In genomic region chr19:8610928-8611284, GRCh38 we compare ENCODE assay signal across 13 cellular contexts. TPM values are rescaled to one million over a fixed set of nuclear protein-coding genes. Genes with fewer than 3 reads are reported as not detected.
DNase-seq lines count a peak whose midpoint lies in the region; ATAC-seq, FAIRE-seq and TF ChIP-seq lines count a peak whose summit lies in the region.
"Had no signal": no experiment of that assay in that cellular context is flagged by ENCODE, and none has a peak within 500 bp of the region (broad histone marks: within the 10 kb centered on the region; RNA-seq: fewer than 3 reads in every experiment).

No MANE protein-coding gene starts in this region.

- no peak overlapping the region for H3K9ac ChIP-seq in HUES48 (ENCODE audit: low read depth, low read length)

- CTCF ChIA-PET in naive thymus-derived CD4-positive, alpha-beta T cell (lab: Charles Lee), result no interaction called here

- H3K27ac Mint-ChIP-seq in naive thymus-derived CD4-positive, alpha-beta T cell, result no peak overlapping the region
- H3K27ac Mint-ChIP-seq: T-helper 1 cell treated with Interleukin-12 subunit alpha and Interleukin-12 subunit beta and Interleukin-4 antibody, amounts not matched to agents 30 μg/mL and 1 μg/mL, for 36 hours had no signal

- no peak for FAIRE-seq in urothelium cell line (lab: Jason Lieb, UNC)

- peak overlapping the region; percentile 93 for H3K27ac ChIP-seq in HUES48 (ENCODE audit: low read depth, low read length)
- H3K27ac ChIP-seq in brain microvascular endothelial cell, result peak overlapping the region; percentile 77
- peak overlapping the region; percentile 67 for H3K27ac ChIP-seq in naive thymus-derived CD4-positive, alpha-beta T cell (ENCODE audit: low read depth, low read length)
- H3K27ac ChIP-seq in upper lobe of left lung, result peak overlapping the region; percentile 64 to 90 (median 78)

- peaks cover 0 to 14% (median 11%) of the 10 kb centered on the region in 5 donors for H3K36me3 Mint-ChIP-seq in naive thymus-derived CD4-positive, alpha-beta T cell

- in situ Hi-C loops in brain microvascular endothelial cell (cut with HindIII; ENCODE audit: low pct_ligation_motif_present, low sequenced_read_pairs), result no loop called here

- H3K4me3 ChIP-seq in HUES48 (ENCODE audit: low read depth, low read length) (no peak overlapping the region; the same call in 1 of the 2 replicates), brain microvascular endothelial cell (ENCODE audit: low read depth, low read length) (no peak overlapping the region), upper lobe of left lung (peak overlapping the region in 3 of 4 donors; percentile 49 to 70 (median 53))
- H3K4me3 ChIP-seq in naive thymus-derived CD4-positive, alpha-beta T cell (ENCODE audit: low read length), result no peak overlapping the region

- TF ChIP-seq EP300 in upper lobe of left lung (IDR thresholded peaks at IDR 0.05), result no peak

- intact Hi-C loops in naive thymus-derived CD4-positive, alpha-beta T cell (cut with micrococcal nuclease), result loop anchor here in 1 of 2 donors (1.0 kb wide), 1 partner anchor 19 kb away; no protein-coding TSS in a partner anchor

- no peak for TF ChIP-seq POLR2A in upper lobe of left lung (IDR thresholded peaks at IDR 0.05)

- peaks cover 0 to 28% (median 0%) of the 10 kb centered on the region in 5 donors for H3K27me3 Mint-ChIP-seq in naive thymus-derived CD4-positive, alpha-beta T cell

- H3K4me1 Mint-ChIP-seq in naive thymus-derived CD4-positive, alpha-beta T cell, result peaks cover 19 to 63% (median 51%) of the 10 kb centered on the region in 7 donors

- TF ChIP-seq CTCF in brain microvascular endothelial cell (IDR thresholded peaks at IDR 0.05; ENCODE audit: low read depth, low read length, missing control alignments), result no peak
- no peak for TF ChIP-seq CTCF in upper lobe of left lung (IDR thresholded peaks at IDR 0.05)

- H3K4me1 ChIP-seq in HUES48 (ENCODE audit: control insufficient read depth, insufficient read depth, low read length), result peaks cover 21% of the 10 kb centered on the region
- peaks cover 11 to 18% of the 10 kb centered on the region in 2 donors for H3K4me1 ChIP-seq in naive thymus-derived CD4-positive, alpha-beta T cell (ENCODE audit: control insufficient read depth in 2 of 2, insufficient read depth in 2 of 2, low read length in 2 of 2)
- H3K4me1 ChIP-seq in upper lobe of left lung, result peaks cover 19 to 41% (median 20%) of the 10 kb centered on the region in 4 donors

- DNase-seq in brain microvascular endothelial cell (no peak), upper lobe of left lung (no peak), occipital lobe (lab: John Stamatoyannopoulos, UW) (no peak), urothelium cell line (ENCODE audit: low spot score) (no peak), T1000 (lab: John Stamatoyannopoulos, UW) (no peak)
- no peak for DNase-seq in naive thymus-derived CD4-positive, alpha-beta T cell
- DNase-seq: cerebellar nuclear complex, DMS153, NCI-H1694 had no signal

- ATAC-seq in naive thymus-derived CD4-positive, alpha-beta T cell, result no peak
- ATAC-seq in upper lobe of left lung (ENCODE audit: low FRiP score in 2 of 2), result no peak

- POLR2A ChIA-PET in naive thymus-derived CD4-positive, alpha-beta T cell (lab: Charles Lee), result interaction anchor here (0.6 to 1.6 kb wide), 3 partner anchors 21 to 97 kb away, joined by 4 to 6 read pairs (median 4); partner anchors contain the start of gene ZNF414

- peaks cover 0 to 3% (median 0%) of the 10 kb centered on the region in 11 donors for H3K9me3 Mint-ChIP-seq in naive thymus-derived CD4-positive, alpha-beta T cell
- H3K9me3 Mint-ChIP-seq: T-helper 1 cell treated with Interleukin-12 subunit alpha and Interleukin-12 subunit beta and Interleukin-4 antibody, amounts not matched to agents 30 μg/mL and 1 μg/mL, for 36 hours had no signal

- no peaks in the 10 kb centered on the region for H3K27me3 ChIP-seq in HUES48 (ENCODE audit: control insufficient read depth, insufficient read depth, low read length)
- no peaks in the 10 kb centered on the region for H3K27me3 ChIP-seq in brain microvascular endothelial cell (replicated peaks)
- no peaks in the 10 kb centered on the region for H3K27me3 ChIP-seq in naive thymus-derived CD4-positive, alpha-beta T cell (ENCODE audit: control insufficient read depth in 2 of 2, insufficient read depth in 2 of 2, low read length in 2 of 2)
- peaks cover 0 to 4% (median 1%) of the 10 kb centered on the region in 4 donors for H3K27me3 ChIP-seq in upper lobe of left lung

- peak overlapping the region in 2 of 10 donors; percentile 39 to 82 for H3K4me3 Mint-ChIP-seq in naive thymus-derived CD4-positive, alpha-beta T cell

- H3K9me3 ChIP-seq in HUES48 (ENCODE audit: control insufficient read depth, insufficient read depth, low read length) (no peaks in the 10 kb centered on the region), upper lobe of left lung (no peaks in the 10 kb centered on the region)
- H3K9me3 ChIP-seq in naive thymus-derived CD4-positive, alpha-beta T cell (ENCODE audit: control insufficient read depth in 2 of 3, low read length in 3 of 3), result no peaks in the 10 kb centered on the region

- H3K36me3 ChIP-seq in HUES48 (ENCODE audit: control insufficient read depth, insufficient read depth, low read length) (no peaks in the 10 kb centered on the region), brain microvascular endothelial cell (replicated peaks) (peaks cover 2% of the 10 kb centered on the region), upper lobe of left lung (no peaks in the 10 kb centered on the region)
- peaks cover 0 to 9% (median 0%) of the 10 kb centered on the region in 3 experiments for H3K36me3 ChIP-seq in naive thymus-derived CD4-positive, alpha-beta T cell (ENCODE audit: control insufficient read depth in 2 of 3, insufficient read depth in 3 of 3, low read length in 3 of 3)

- no CpG with 5 or more reads among the region's 9 CpGs for WGBS in upper lobe of left lung, 2 donors

RNA-seq across cellular contexts. Expression of gene ADAMTS10, which starts 0.4 kb away (rescaled TPM):
- 100 to 1,000 TPM in 1 of 5 experiments, 10 to 100 TPM in 3, 1 to 10 TPM in 1; 8.2 to 102 (median 88.9) TPM for total RNA-seq in naive thymus-derived CD4-positive, alpha-beta T cell
- 1 to 10 TPM; 1.5 to 3.4 TPM for polyA plus RNA-seq in naive thymus-derived CD4-positive, alpha-beta T cell
- total RNA-seq in upper lobe of left lung (100 to 1,000 TPM in 1 of 6 donors, 10 to 100 TPM in 5; 11.9 to 103 (median 19.8) TPM), occipital lobe (46.0 TPM)

RNA-seq across cellular contexts. Expression of gene NFILZ, which starts 19.5 kb away (rescaled TPM):
- not detected for total RNA-seq in naive thymus-derived CD4-positive, alpha-beta T cell
- not detected for polyA plus RNA-seq in naive thymus-derived CD4-positive, alpha-beta T cell
- not detected for total RNA-seq in upper lobe of left lung
- total RNA-seq in occipital lobe, result not detected
- total RNA-seq: kidney epithelial cell, omental fat pad had no signal

RNA-seq across cellular contexts. Expression of gene MYO1F, which starts 33.7 kb away (rescaled TPM):
- total RNA-seq in naive thymus-derived CD4-positive, alpha-beta T cell, result 100 to 1,000 TPM in 2 of 5 experiments, 10 to 100 TPM in 3; 25.5 to 472 (median 66.7) TPM
- 1 to 10 TPM in 1 of 2 donors, under 1 TPM in 1; 0.83 to 1.0 TPM for polyA plus RNA-seq in naive thymus-derived CD4-positive, alpha-beta T cell
- total RNA-seq in upper lobe of left lung (100 to 1,000 TPM in 4 of 6 donors, 10 to 100 TPM in 2; 47.3 to 246 (median 127) TPM), occipital lobe (1.7 TPM)

Comparison
In these comparisons a context has a peak if more than half of its experiments do, and no peak if none do; other contexts are left out.
1. H3K4me3 ChIP-seq: peak in upper lobe of left lung (3 of 4); none in HUES48 (single experiment), brain microvascular endothelial cell (single experiment) and naive thymus-derived CD4-positive, alpha-beta T cell (single experiment).
2. Peak in every context shown above with its lines, with median percentiles within 50 percentile points of each other: H3K27ac ChIP-seq.